In the genomic region with DNA sequence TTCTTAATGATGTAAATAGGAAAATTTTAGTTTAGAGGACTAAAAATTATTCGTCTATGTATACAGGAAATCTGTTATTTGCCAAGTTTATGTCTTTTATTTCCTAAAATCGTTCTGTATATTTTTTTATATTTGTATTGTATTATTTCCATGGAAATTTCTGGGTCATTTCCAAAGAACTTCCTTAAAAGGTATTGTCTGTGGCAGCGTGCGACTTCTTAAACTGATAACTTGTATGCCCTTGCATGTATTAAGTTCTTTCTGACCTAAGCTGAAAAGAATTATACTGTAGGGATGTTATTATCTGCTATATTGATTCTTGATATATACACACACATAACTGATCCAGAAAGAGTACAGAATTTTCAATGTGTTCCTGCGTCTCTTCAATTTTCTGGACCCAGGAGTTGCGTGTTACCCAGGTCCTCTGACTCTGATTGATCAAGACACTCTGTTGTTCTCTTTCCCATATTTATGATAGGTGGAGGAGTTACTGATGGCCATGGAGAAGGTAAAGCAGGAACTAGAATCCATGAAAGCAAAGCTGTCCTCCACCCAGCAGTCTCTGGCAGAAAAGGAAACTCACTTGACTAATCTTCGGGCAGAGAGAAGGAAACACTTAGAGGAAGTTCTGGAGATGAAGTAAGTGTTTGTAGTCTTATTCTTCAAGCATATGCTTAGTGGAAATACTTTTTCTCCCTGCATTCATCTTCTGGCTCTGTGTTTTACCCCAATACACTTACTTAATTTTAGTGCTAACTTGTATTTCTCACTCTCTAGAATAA, we compare ENCODE assay signal across 16 cellular contexts.
DNase-seq lines count a peak whose midpoint lies in the region; ATAC-seq, FAIRE-seq and TF ChIP-seq lines count a peak whose summit lies in the region.
"Had no signal": no experiment of that assay in that cellular context is flagged by ENCODE, and none has a peak within 500 bp of the region (broad histone marks: within the 10 kb centered on the region; RNA-seq: fewer than 3 reads in every experiment).

No MANE protein-coding gene starts in this region.

- POLR2A ChIA-PET in activated CD4-positive, alpha-beta T cell treated with anti-CD3 and anti-CD28 coated beads for 36 hours (lab: Charles Lee), result interaction anchor here (0.6 kb wide), 1 partner anchor 24 kb away, joined by 3 read pairs; no protein-coding TSS in a partner anchor

- H3K9me3 Mint-ChIP-seq in activated CD4-positive, alpha-beta T cell treated with anti-CD3 and anti-CD28 coated beads for 36 hours (ENCODE audit: low read depth), result no peaks in the 10 kb centered on the region
- H3K9me3 Mint-ChIP-seq: naive thymus-derived CD8-positive, alpha-beta T cell had no signal

- peak; percentile 53 for FAIRE-seq in H54 (lab: Jason Lieb, UNC)

- no peak for TF ChIP-seq POLR2A in H54 (IDR thresholded peaks at IDR 0.05; ENCODE audit: low read depth, low read length)

- no peaks in the 10 kb centered on the region for H3K27me3 Mint-ChIP-seq in activated CD4-positive, alpha-beta T cell treated with anti-CD3 and anti-CD28 coated beads for 36 hours
- H3K27me3 Mint-ChIP-seq: naive thymus-derived CD8-positive, alpha-beta T cell had no signal

- H3K27me3 ChIP-seq in cardiac muscle cell, result no peaks in the 10 kb centered on the region
- H3K27me3 ChIP-seq in neutrophil, result no peaks in the 10 kb centered on the region
- H3K27me3 ChIP-seq: BE2C, Peyer's patch had no signal

- H3K27ac Mint-ChIP-seq in activated CD4-positive, alpha-beta T cell treated with anti-CD3 and anti-CD28 coated beads for 36 hours, result no peak overlapping the region

- CTCF ChIA-PET in activated CD4-positive, alpha-beta T cell treated with anti-CD3 and anti-CD28 coated beads for 36 hours (lab: Charles Lee), result no interaction called here

- H3K4me3 ChIP-seq in cardiac muscle cell, result no peak overlapping the region
- peak overlapping the region; percentile 16 to 28 for H3K4me3 ChIP-seq in neutrophil (ENCODE audit: low read depth in 1 of 2, low read length in 1 of 2)
- H3K4me3 ChIP-seq: Peyer's patch had no signal

- H3K4me1 ChIP-seq in cardiac muscle cell (ENCODE audit: low read depth) (no peaks in the 10 kb centered on the region), neutrophil (ENCODE audit: control insufficient read depth in 1 of 2, insufficient read depth in 1 of 2, low read depth in 1 of 2, low read length in 1 of 2) (peaks cover 27 to 29% of the 10 kb centered on the region in 2 experiments)
- H3K4me1 ChIP-seq: BE2C, Peyer's patch had no signal

- peaks cover 20% of the 10 kb centered on the region for H3K36me3 Mint-ChIP-seq in activated CD4-positive, alpha-beta T cell treated with anti-CD3 and anti-CD28 coated beads for 36 hours (ENCODE audit: low read depth)

- H3K4me3 Mint-ChIP-seq in activated CD4-positive, alpha-beta T cell treated with anti-CD3 and anti-CD28 coated beads for 36 hours, result no peak overlapping the region
- H3K4me3 Mint-ChIP-seq: naive thymus-derived CD8-positive, alpha-beta T cell had no signal

- ATAC-seq in activated CD4-positive, alpha-beta T cell treated with anti-CD3 and anti-CD28 coated beads for 36 hours, result no peak
- ATAC-seq: naive thymus-derived CD8-positive, alpha-beta T cell had no signal

- no peaks in the 10 kb centered on the region for H3K4me1 Mint-ChIP-seq in activated CD4-positive, alpha-beta T cell treated with anti-CD3 and anti-CD28 coated beads for 36 hours

- intact Hi-C loops in activated CD4-positive, alpha-beta T cell treated with anti-CD3 and anti-CD28 coated beads for 36 hours (cut with DNase I, micrococcal nuclease), result no loop called here

- DNase-seq in H54 (ENCODE audit: insufficient read length, low spot score) (no peak), SKM-1 (lab: John Stamatoyannopoulos, UW; ENCODE audit: unreplicated experiment) (peak; percentile 48), cardiac muscle cell (ENCODE audit: low read depth in 1 of 2, low spot score in 1 of 2) (no peak), DMS153 (lab: John Stamatoyannopoulos, UW) (no peak)
- DNase-seq in stimulated activated CD4-positive, alpha-beta T cell treated with anti-CD3 and anti-CD28 coated beads, Interleukin-15, amount 100 ng/mL, for 24 hours, result no peak
- no peak for DNase-seq in activated CD4-positive, alpha-beta T cell treated with anti-CD3 and anti-CD28 coated beads for 36 hours
- no peak for DNase-seq in activated CD8-positive, alpha-beta memory T cell treated with anti-CD3 and anti-CD28 coated beads, Interleukin-2, amount 50 U/mL, for 48 hours
- DNase-seq: activated naive CD4-positive, alpha-beta T cell; BE2C; hypothalamus; Karpas-422; naive thymus-derived CD8-positive, alpha-beta T cell; NCI-H1694 treated with DMSO at 0.1 percent for 48 hours; NCI-H510A; Peyer's patch had no signal

- no peaks in the 10 kb centered on the region for H3K9me3 ChIP-seq in cardiac muscle cell (ENCODE audit: low read depth)
- H3K9me3 ChIP-seq in neutrophil, result no peaks in the 10 kb centered on the region
- H3K9me3 ChIP-seq: BE2C, Peyer's patch had no signal

- H3K36me3 ChIP-seq in cardiac muscle cell (no peaks in the 10 kb centered on the region), neutrophil (no peaks in the 10 kb centered on the region)
- H3K36me3 ChIP-seq: BE2C, Peyer's patch had no signal

- TF ChIP-seq CTCF in cardiac muscle cell (IDR thresholded peaks at IDR 0.05; ENCODE audit: low read depth, low read length), result no peak
- no peak for TF ChIP-seq CTCF in neutrophil (IDR thresholded peaks at IDR 0.05)

- H3K27ac ChIP-seq in cardiac muscle cell (peak overlapping the region; percentile 42), neutrophil (peak overlapping the region; percentile 79)
- H3K27ac ChIP-seq: Peyer's patch had no signal
